In genomic region chr13:28067526-28067925, GRCh38 we compare ENCODE assay signal across 6 cellular contexts. TPM values are rescaled to one million over a fixed set of nuclear protein-coding genes. Genes with fewer than 3 reads are reported as not detected.
"Had no signal": no experiment of that assay in that cellular context is flagged by ENCODE, and none has a peak within 500 bp of the region (broad histone marks: within the 10 kb centered on the region; RNA-seq: fewer than 3 reads in every experiment).

No MANE protein-coding gene starts in this region.

- H3K4me2 ChIP-seq: GM23338 had no signal

- ATAC-seq: GM23338, K562 had no signal

- H2AFZ ChIP-seq: GM23338 had no signal

- DNase-seq: H9, HCEC 1CT, IMR-90 had no signal

- H3K4me3 ChIP-seq: GM23338, K562 had no signal

RNA-seq across cellular contexts. Expression of gene FLT3, which starts 32.9 kb away (rescaled TPM):
- total RNA-seq: HT-29, IMR-90, K562 had no signal
- polyA plus RNA-seq: IMR-90, K562 had no signal
